8 cellular contexts compared by ENCODE assay signal in genomic region chr1:1020415-1021009, GRCh38. TPM values are rescaled to one million over a fixed set of nuclear protein-coding genes. Genes with fewer than 3 reads are reported as not detected.
DNase-seq lines count a peak whose midpoint lies in the region; TF ChIP-seq lines count a peak whose summit lies in the region.

No MANE protein-coding gene starts in this region.

- H3K14ac ChIP-seq in trophoblast cell (ENCODE audit: low read length), result peak overlapping the region; percentile 65

- H3K79me2 ChIP-seq in GM23248 (ENCODE audit: insufficient read depth), result no peaks in the 10 kb centered on the region
- peaks cover 12% of the 10 kb centered on the region for H3K79me2 ChIP-seq in trophoblast cell (ENCODE audit: control insufficient read depth, insufficient read depth, low read length, poor library complexity)

- H3K4ac ChIP-seq in trophoblast cell (ENCODE audit: low read depth, low read length), result peak overlapping the region; percentile 49

- H4K20me1 ChIP-seq in GM23248 (ENCODE audit: insufficient read depth), result no peaks in the 10 kb centered on the region

- H2AFZ ChIP-seq in GM23248, result no peak overlapping the region; the same call in 1 of the 2 replicates
- no peak overlapping the region for H2AFZ ChIP-seq in trophoblast cell (ENCODE audit: insufficient read depth, low read length, poor library complexity)

- H3K27me3 ChIP-seq in GM23248 (replicated peaks; ENCODE audit: insufficient read depth) (no peaks in the 10 kb centered on the region), Peyer's patch (no peaks in the 10 kb centered on the region), esophagus squamous epithelium (peaks cover 0 to 11% (median 0%) of the 10 kb centered on the region in 4 donors), trophoblast cell (ENCODE audit: insufficient read depth, low read length) (no peaks in the 10 kb centered on the region)

- peak overlapping the region; percentile 56 for H4K8ac ChIP-seq in trophoblast cell (ENCODE audit: low read depth, low read length)

- H3K18ac ChIP-seq in trophoblast cell (ENCODE audit: low read length), result peak overlapping the region; percentile 79

- H3K9me3 ChIP-seq in GM23248 (ENCODE audit: low read depth) (no peaks in the 10 kb centered on the region), Peyer's patch (no peaks in the 10 kb centered on the region), esophagus squamous epithelium (no peaks in the 10 kb centered on the region), trophoblast cell (ENCODE audit: insufficient read depth, low read depth, low read length) (peaks cover 5% of the 10 kb centered on the region)

- intact Hi-C loops in esophagus squamous epithelium (cut with DNase I), result no loop called here

- 0 to 2% methylated on average over 3 to 39 of the region's 59 CpGs for WGBS in GM23248 (ENCODE audit: low coverage in 1 of 2, low lambda C conversion rate in 2 of 2, missing lambda C conversion rate in 2 of 2), 2 experiments
- WGBS in esophagus squamous epithelium, 2 donors, result 0% methylated on average over 1 of the region's 59 CpGs; no CpG with 5 or more reads in 1 of the 2 donors
- WGBS in trophoblast cell (ENCODE audit: extremely low coverage, insufficient coverage, insufficient read length), result no CpG with 5 or more reads among the region's 59 CpGs

- H3K9ac ChIP-seq in GM23248 (peak overlapping the region; percentile 25; the same call in 1 of the 2 replicates), trophoblast cell (ENCODE audit: low read length) (peak overlapping the region; percentile 93)

- in situ Hi-C loops in GM23248 (cut with MboI), result no loop called here

- no peaks in the 10 kb centered on the region for H3K9me2 ChIP-seq in GM23248 (ENCODE audit: insufficient read depth)

- peak overlapping the region; percentile 84 for H4K91ac ChIP-seq in trophoblast cell (ENCODE audit: low read depth, low read length)

- H3K27ac ChIP-seq in GM23248, result no peak overlapping the region
- peak overlapping the region; percentile 79 to 98 (median 92) for H3K27ac ChIP-seq in Peyer's patch
- H3K27ac ChIP-seq in esophagus squamous epithelium, result peak overlapping the region; percentile 87 to 97 (median 96)
- peak overlapping the region; percentile 66 for H3K27ac ChIP-seq in trophoblast cell (ENCODE audit: low read depth, low read length)

- H3K4me2 ChIP-seq in GM23248 (ENCODE audit: unreplicated experiment), result peak overlapping the region; percentile 46
- H3K4me2 ChIP-seq in trophoblast cell (ENCODE audit: low read length), result peak overlapping the region; percentile 96

- H3K4me3 ChIP-seq in GM12864 (ENCODE audit: low read depth, low read length) (peak overlapping the region; percentile 66), GM23248 (peak overlapping the region; percentile 70), Peyer's patch (peak overlapping the region; percentile 70 to 90 (median 80)), esophagus squamous epithelium (peak overlapping the region; percentile 65 to 90 (median 82)), trophoblast cell (ENCODE audit: low read depth, low read length) (peak overlapping the region; percentile 94)

- no peak for TF ChIP-seq POLR2A in Peyer's patch (IDR thresholded peaks at IDR 0.05)
- no peak for TF ChIP-seq POLR2A in esophagus squamous epithelium (IDR thresholded peaks at IDR 0.05)

- H3K79me1 ChIP-seq in trophoblast cell (ENCODE audit: low read length), result peaks cover 21% of the 10 kb centered on the region

- no peaks in the 10 kb centered on the region for H3F3A ChIP-seq in GM23248 (ENCODE audit: insufficient read depth)

- H3K36me3 ChIP-seq in GM23248 (ENCODE audit: low read depth) (no peaks in the 10 kb centered on the region), Peyer's patch (no peaks in the 10 kb centered on the region), esophagus squamous epithelium (no peaks in the 10 kb centered on the region), trophoblast cell (ENCODE audit: control insufficient read depth in 1 of 2, insufficient read depth in 2 of 2, low read length in 2 of 2) (peaks cover 14 to 20% of the 10 kb centered on the region in 2 experiments)

- H3K23ac ChIP-seq in trophoblast cell (ENCODE audit: low read length), result no peak overlapping the region

- peak overlapping the region; percentile 79 for H2BK120ac ChIP-seq in trophoblast cell (ENCODE audit: insufficient read depth, low read length, poor library complexity)

- DNase-seq in GM12864 (ENCODE audit: low read depth) (no peak), GM23248 (peak; percentile 58), Peyer's patch (no peak), esophagus squamous epithelium (lab: John Stamatoyannopoulos, UW) (no peak), trophoblast cell (no peak), germinal center (ENCODE audit: low spot score) (no peak), NCI-H1436 (lab: John Stamatoyannopoulos, UW) (no peak), NCI-H82 treated with DMSO at 0.1 percent for 48 hours (lab: John Stamatoyannopoulos, UW; ENCODE audit: unreplicated experiment) (no peak)

- peak overlapping the region; percentile 19 for H2AK5ac ChIP-seq in trophoblast cell (ENCODE audit: low read length)

- H2BK12ac ChIP-seq in trophoblast cell (ENCODE audit: low read length), result no peak overlapping the region

- H2BK5ac ChIP-seq in trophoblast cell (ENCODE audit: low read depth, low read length, poor library complexity), result no peak overlapping the region

- H4K12ac ChIP-seq in trophoblast cell (ENCODE audit: low read depth, low read length), result peak overlapping the region; percentile 25

- H3K4me1 ChIP-seq in GM23248 (ENCODE audit: insufficient read depth), result 0 out of 2 replicates have a peak, but pooled peaks cover 6% of the 10 kb centered on the region
- peaks cover 0 to 24% (median 7%) of the 10 kb centered on the region in 4 donors for H3K4me1 ChIP-seq in Peyer's patch
- H3K4me1 ChIP-seq in esophagus squamous epithelium, result peaks cover 35 to 61% (median 36%) of the 10 kb centered on the region in 3 donors
- peaks cover 40 to 49% of the 10 kb centered on the region in 2 experiments for H3K4me1 ChIP-seq in trophoblast cell (ENCODE audit: control insufficient read depth in 1 of 2, insufficient read depth in 2 of 2, low read length in 2 of 2)

- no peak for TF ChIP-seq CTCF in GM12864 (IDR thresholded peaks at IDR 0.05; ENCODE audit: low read depth, low read length, missing control alignments)
- TF ChIP-seq CTCF in Peyer's patch (IDR thresholded peaks at IDR 0.05), result no peak
- no peak for TF ChIP-seq CTCF in esophagus squamous epithelium (IDR thresholded peaks at IDR 0.05)

RNA-seq across cellular contexts. Expression of gene AGRN, which starts 0.6 kb away (rescaled TPM):
- 43.2 and 55.1 TPM in 2 replicates for total RNA-seq in GM23248 (2014; rRNA removed; shearing (Covaris generic))
- polyA plus RNA-seq in GM23248 (2016; fragmentation: Nextera tagmentation; extraction: Ambion mirVana), result 1.4 and 1.8 TPM in 2 replicates
- 100 to 1,000 TPM in 1 of 4 donors, 10 to 100 TPM in 3; 33.0 to 103 (median 41.4) TPM for total RNA-seq in Peyer's patch
- total RNA-seq in esophagus squamous epithelium, result 10 to 100 TPM; 20.0 to 35.8 (median 32.0) TPM
- polyA plus RNA-seq in trophoblast cell (2013), result 92.6 and 100 TPM in 2 replicates

RNA-seq across cellular contexts. Expression of gene ISG15, which starts 7.2 kb away (rescaled TPM):
- 41.2 and 49.1 TPM in 2 replicates for total RNA-seq in GM23248 (2014; rRNA removed; shearing (Covaris generic))
- 77.0 and 85.7 TPM in 2 replicates for polyA plus RNA-seq in GM23248 (2016; fragmentation: Nextera tagmentation; extraction: Ambion mirVana)
- 10 to 100 TPM; 17.0 to 91.6 (median 40.1) TPM for total RNA-seq in Peyer's patch
- total RNA-seq in esophagus squamous epithelium, result 10 to 100 TPM in 2 of 4 donors, 1 to 10 TPM in 2; 7.2 to 44.3 (median 10.3) TPM
- polyA plus RNA-seq in trophoblast cell (2013), result 69.0 and 69.9 TPM in 2 replicates

RNA-seq across cellular contexts. Expression of gene HES4, which starts 20.6 kb away (rescaled TPM):
- total RNA-seq in GM23248 (2014; rRNA removed; shearing (Covaris generic)), result 3.1 and 7.6 TPM in 2 replicates
- 3.7 and 4.1 TPM in 2 replicates for polyA plus RNA-seq in GM23248 (2016; fragmentation: Nextera tagmentation; extraction: Ambion mirVana)
- 10 to 100 TPM in 2 of 4 donors, 1 to 10 TPM in 2; 3.9 to 12.4 (median 7.7) TPM for total RNA-seq in Peyer's patch
- total RNA-seq in esophagus squamous epithelium, result 10 to 100 TPM; 15.1 to 16.2 (median 15.3) TPM
- 20.5 and 21.2 TPM in 2 replicates for polyA plus RNA-seq in trophoblast cell (2013)

RNA-seq across cellular contexts. Expression of gene PERM1, which starts 38.6 kb away (rescaled TPM):
- total RNA-seq in GM23248 (2014; rRNA removed; shearing (Covaris generic)), result not detected in 2 replicates
- 0.45 and 0.61 TPM in 2 replicates for polyA plus RNA-seq in GM23248 (2016; fragmentation: Nextera tagmentation; extraction: Ambion mirVana)
- total RNA-seq in Peyer's patch, result under 1 TPM in 1 of 4 donors, not detected in 3; 0.35 TPM
- total RNA-seq in esophagus squamous epithelium, result not detected
- polyA plus RNA-seq in trophoblast cell (2013), result not detected in 2 replicates

RNA-seq across cellular contexts. Expression of gene RNF223, which starts 53.6 kb away (rescaled TPM):
- total RNA-seq in GM23248 (2014; rRNA removed; shearing (Covaris generic)), result not detected in 2 replicates
- not detected in 2 replicates for polyA plus RNA-seq in GM23248 (2016; fragmentation: Nextera tagmentation; extraction: Ambion mirVana)
- total RNA-seq in Peyer's patch, result 1 to 10 TPM in 1 of 4 donors, not detected in 3; 1.3 TPM
- 10 to 100 TPM; 11.8 to 25.3 (median 12.3) TPM for total RNA-seq in esophagus squamous epithelium
- polyA plus RNA-seq in trophoblast cell (2013), result 3.2 and 3.4 TPM in 2 replicates
